ENCODE assay signal across 11 cellular contexts in genomic region chr12:11718768-11719253, GRCh38.
A peak's percentile ranks its signal among the peaks of the same experiment; 100 is the strongest.
DNase-seq lines count a peak whose midpoint lies in the region; ATAC-seq and TF ChIP-seq lines count a peak whose summit lies in the region.
"Had no signal": no experiment of that assay in that cellular context is flagged by ENCODE, and none has a peak within 500 bp of the region (broad histone marks: within the 10 kb centered on the region; RNA-seq: fewer than 3 reads in every experiment).

No MANE protein-coding gene starts in this region.

- no peaks in the 10 kb centered on the region for H3K79me2 ChIP-seq in ACC112 (ENCODE audit: control insufficient read depth, insufficient read depth, low read length, unreplicated experiment)

- intact Hi-C loops in left lung (cut with DNase I) = no loop called here

- CTCF ChIA-PET in GM10248 (lab: Yijun Ruan, JAX) = interaction anchor here (1.4 to 1.6 kb wide), 2 partner anchors 10 to 32 kb away, joined by 3 read pairs; no protein-coding TSS in a partner anchor

- H3K9me3 ChIP-seq in left lung = no peaks in the 10 kb centered on the region

- POLR2A ChIA-PET in GM10248 (lab: Yijun Ruan, JAX) = no interaction called here

- no peak overlapping the region for H2AFZ ChIP-seq in ACC112 (ENCODE audit: low read length, unreplicated experiment)

- DNase-seq in HL-60 (ENCODE audit: low read depth in 1 of 2, low spot score in 1 of 2) (no peak), cardiac fibroblast (ENCODE audit: low read depth in 2 of 2) (peak; percentile 59 to 90), left lung (no peak), GM10248 (ENCODE audit: extremely low spot score) (no peak)
- no peak for DNase-seq in stimulated activated CD4-positive, alpha-beta T cell treated with anti-CD3 and anti-CD28 coated beads, Interleukin-2, amount 100 ng/mL, for 24 hours
- DNase-seq: amniotic stem cell; NCI-H187 treated with DMSO at 0.1 percent for 48 hours; stimulated activated CD4-positive, alpha-beta T cell treated with anti-CD3 and anti-CD28 coated beads, Interleukin-4, amount 100 ng/mL, for 4 hours had no signal

- H3K27me3 ChIP-seq in ACC112 (ENCODE audit: insufficient read depth, low read length) = no peaks in the 10 kb centered on the region
- H3K27me3 ChIP-seq in HL-60 (ENCODE audit: insufficient read depth, poor library complexity, severe bottlenecking) = no peaks in the 10 kb centered on the region
- H3K27me3 ChIP-seq in left lung = no peaks in the 10 kb centered on the region

- H3K4me3 ChIP-seq in ACC112 (ENCODE audit: low read depth, low read length) (no peak overlapping the region), HL-60 (replicated peaks; ENCODE audit: insufficient read depth, low read length) (no peak overlapping the region), cardiac fibroblast (replicated peaks in 1 of 2; ENCODE audit: low read depth in 2 of 2, low read length in 2 of 2) (no peak overlapping the region), left lung (no peak overlapping the region)

- H3K36me3 ChIP-seq in ACC112 (ENCODE audit: insufficient read depth, low read length) (no peaks in the 10 kb centered on the region), left lung (no peaks in the 10 kb centered on the region)

- H3K27ac ChIP-seq in ACC112 (ENCODE audit: low read depth, low read length) (peak overlapping the region; percentile 81), HL-60 (replicated peaks) (peak overlapping the region; percentile 3; the same call in 1 of the 2 replicates), left lung (peak overlapping the region; percentile 21 to 69)

- TF ChIP-seq CTCF in HL-60 (IDR thresholded peaks at IDR 0.05; ENCODE audit: insufficient read depth, low read length) (no peak), cardiac fibroblast (IDR thresholded peaks at IDR 0.05; ENCODE audit: low read depth, low read length) (no peak), left lung (IDR thresholded peaks at IDR 0.05) (no peak), GM10248 (IDR thresholded peaks at IDR 0.05; ENCODE audit: control extremely low read depth, extremely low read depth, low read depth, missing control alignments) (no peak)

- no peak for ATAC-seq in left lung
- no peak for ATAC-seq in HG03196 (IDR thresholded peaks at IDR 0.05; ENCODE audit: unreplicated experiment)
- ATAC-seq in GM18870 (IDR thresholded peaks at IDR 0.05; ENCODE audit: unreplicated experiment) = no peak

- H3K4me1 ChIP-seq in ACC112 (ENCODE audit: control insufficient read depth, insufficient read depth, low read length, unreplicated experiment) (peaks cover 38% of the 10 kb centered on the region), left lung (peaks cover 15 to 56% of the 10 kb centered on the region in 2 donors)

Comparison
In these comparisons a context has a peak if more than half of its experiments do, and no peak if none do; other contexts are left out.
1. H3K27ac ChIP-seq: peak in every context shown above with its lines; median percentile 81 in ACC112; 45 in left lung; 3 in HL-60.
2. DNase-seq: peak in cardiac fibroblast (2 of 2); none in HL-60 (0 of 2), left lung (0 of 2), stimulated activated CD4-positive, alpha-beta T cell treated with anti-CD3 and anti-CD28 coated beads, Interleukin-2, amount 100 ng/mL, for 24 hours (0 of 2) and GM10248 (single experiment).